8 cellular contexts compared by ENCODE assay signal in genomic region chr1:36386262-36387140, GRCh38. TPM values are rescaled to one million over a fixed set of nuclear protein-coding genes. Genes with fewer than 3 reads are reported as not detected.
DNase-seq lines count a peak whose midpoint lies in the region; ATAC-seq and TF ChIP-seq lines count a peak whose summit lies in the region.

No MANE protein-coding gene starts in this region.

- peaks cover 6% of the 10 kb centered on the region for H3K36me3 Mint-ChIP-seq in activated naive CD8-positive, alpha-beta T cell

- peak overlapping the region; percentile 98 for H3K27ac Mint-ChIP-seq in activated naive CD8-positive, alpha-beta T cell

- peak; percentile 69 for TF ChIP-seq EP300 in ovary (IDR thresholded peaks at IDR 0.05)

- H3K4me3 ChIP-seq in ovary: peak overlapping the region; percentile 46
- peak overlapping the region; percentile 76 to 94 for H3K4me3 ChIP-seq in tibial artery

- peak; percentile 80 for TF ChIP-seq POLR2A in ovary (IDR thresholded peaks at IDR 0.05)

- intact Hi-C loops in Right ventricle myocardium superior (cut with DNase I): no loop called here
- intact Hi-C loops in ovary (cut with DNase I): loop anchor here in 1 of 4 donors (5.0 kb wide), 1 partner anchor 64 kb away; the partner anchor contains the start of gene EVA1B
- intact Hi-C loops in tibial artery (cut with DNase I; ENCODE audit: low total_unique reads): no loop called here

- DNase-seq in ELF-1 (ENCODE audit: low read depth, low spot score): peak; percentile 96
- DNase-seq in HCEC 1CT: peak; percentile 100
- DNase-seq in NAMALWA (ENCODE audit: low spot score): peak; percentile 99
- peak; percentile 92 for DNase-seq in Right ventricle myocardium superior
- DNase-seq in ovary: peak; percentile 86 to 96 (median 89)
- peak; percentile 99 for DNase-seq in tibial artery

- H3K27me3 ChIP-seq in ovary: no peaks in the 10 kb centered on the region
- no peaks in the 10 kb centered on the region for H3K27me3 ChIP-seq in tibial artery

- peak overlapping the region; percentile 92 for H3K4me3 Mint-ChIP-seq in activated naive CD8-positive, alpha-beta T cell

- peaks cover 56% of the 10 kb centered on the region for H3K4me1 Mint-ChIP-seq in activated naive CD8-positive, alpha-beta T cell (ENCODE audit: low read depth)

- ATAC-seq in SK-N-SH treated with all-trans-retinoic acid at 6 μM for 48 hours (peak; percentile 87), Right ventricle myocardium superior (ENCODE audit: poor library complexity) (peak; percentile 83)

- H3K9me3 ChIP-seq in ovary: no peaks in the 10 kb centered on the region
- H3K9me3 ChIP-seq in tibial artery: no peaks in the 10 kb centered on the region

- TF ChIP-seq CTCF in ovary (IDR thresholded peaks at IDR 0.05) (peak in 1 of 3 donors; percentile 17), tibial artery (IDR thresholded peaks at IDR 0.05) (no peak)

- WGBS in ovary, 3 donors: 1% methylated on average over 14 of the region's 14 CpGs

- H3K4me1 ChIP-seq in ovary (ENCODE audit: insufficient read depth) (peaks cover 16% of the 10 kb centered on the region), tibial artery (peaks cover 8 to 66% (median 59%) of the 10 kb centered on the region in 4 donors)

- H3K27ac ChIP-seq in ovary (peak overlapping the region; percentile 69 to 90), tibial artery (peak overlapping the region; percentile 90 to 95)

- no peaks in the 10 kb centered on the region for H3K36me3 ChIP-seq in ovary
- peaks cover 5 to 20% (median 8%) of the 10 kb centered on the region in 3 donors for H3K36me3 ChIP-seq in tibial artery

- H3K27me3 Mint-ChIP-seq in activated naive CD8-positive, alpha-beta T cell: no peaks in the 10 kb centered on the region

- H3K9me3 Mint-ChIP-seq in activated naive CD8-positive, alpha-beta T cell (ENCODE audit: low read depth): no peaks in the 10 kb centered on the region

TF ChIP-seq in SK-N-SH treated with all-trans-retinoic acid at 6 μM for 48 hours, 23 proteins besides CTCF, POLR2A, EP300 and RAD21:
- TF ChIP-seq ARNTL (CRISPR knock-in tag; IDR thresholded peaks at IDR 0.05; ENCODE audit: borderline replicate concordance, low read depth) (no peak), ISL1 (CRISPR knock-in tag; IDR thresholded peaks at IDR 0.05) (no peak), TCF4 (CRISPR knock-in tag; IDR thresholded peaks at IDR 0.05; ENCODE audit: borderline replicate concordance) (no peak), PPARA (CRISPR knock-in tag; IDR thresholded peaks at IDR 0.05; ENCODE audit: borderline replicate concordance) (no peak), ZC3H10 (CRISPR knock-in tag; IDR thresholded peaks at IDR 0.05) (no peak), CREB5 (CRISPR knock-in tag; IDR thresholded peaks at IDR 0.05; ENCODE audit: low read depth) (peak; percentile 14; the same call in 1 of the 2 replicates), SNAI2 (CRISPR knock-in tag; IDR thresholded peaks at IDR 0.05) (no peak), TOX (CRISPR knock-in tag; IDR thresholded peaks at IDR 0.05; ENCODE audit: borderline replicate concordance) (no peak), TSHZ2 (CRISPR knock-in tag; IDR thresholded peaks at IDR 0.05) (no peak), ZNF8 (CRISPR knock-in tag; IDR thresholded peaks at IDR 0.05) (no peak), ZNF70 (CRISPR knock-in tag; IDR thresholded peaks at IDR 0.05) (no peak; the same call in 1 of the 2 replicates), CSRNP3 (CRISPR knock-in tag; IDR thresholded peaks at IDR 0.05) (no peak), CSDC2 (CRISPR knock-in tag; IDR thresholded peaks at IDR 0.05) (no peak), ZNF565 (CRISPR knock-in tag; conservative IDR thresholded peaks at IDR 0.05; ENCODE audit: low read depth) (no peak), PATZ1 (CRISPR knock-in tag; IDR thresholded peaks at IDR 0.05; ENCODE audit: borderline replicate concordance) (peak; percentile 39; the same call in 1 of the 2 replicates), GLIS3 (CRISPR knock-in tag; IDR thresholded peaks at IDR 0.05) (no peak), OSR1 (CRISPR knock-in tag; IDR thresholded peaks at IDR 0.05) (no peak)

RNA-seq across cellular contexts. Expression of gene STK40, which starts 0.8 kb away (rescaled TPM):
- total RNA-seq in Right ventricle myocardium superior (73.5 TPM), ovary (100 to 1,000 TPM in 1 of 7 donors, 10 to 100 TPM in 6; 22.9 to 104 (median 83.2) TPM)
- 10 to 100 TPM; 23.0 to 52.9 TPM for polyA plus RNA-seq in ovary

RNA-seq across cellular contexts. Expression of gene LSM10, which starts 11.2 kb away (rescaled TPM):
- 57.0 TPM for total RNA-seq in Right ventricle myocardium superior
- 10 to 100 TPM; 20.0 to 49.3 (median 37.8) TPM for total RNA-seq in ovary
- polyA plus RNA-seq in ovary: 10 to 100 TPM; 22.0 to 43.2 TPM

Comparison
In these comparisons a context has a peak if more than half of its experiments do, and no peak if none do; other contexts are left out.
1. Peak in every context shown above with its lines: DNase-seq, ATAC-seq, H3K4me3 ChIP-seq and H3K27ac ChIP-seq.